8 cellular contexts compared by ENCODE assay signal in genomic region chrX:110847334-110847733, GRCh38. TPM values are rescaled to one million over a fixed set of nuclear protein-coding genes. Genes with fewer than 3 reads are reported as not detected.
DNase-seq lines count a peak whose midpoint lies in the region; ATAC-seq, FAIRE-seq and TF ChIP-seq lines count a peak whose summit lies in the region.

No MANE protein-coding gene starts in this region.

- H3K27me3 ChIP-seq in KMS-11 (ENCODE audit: insufficient read depth, low read depth) (no peaks in the 10 kb centered on the region), Panc1 (ENCODE audit: control insufficient read depth, insufficient read depth, low read length) (0 out of 2 replicates have a peak, but pooled peaks cover 2% of the 10 kb centered on the region)

- no peaks in the 10 kb centered on the region for H3K9me3 ChIP-seq in Panc1 (ENCODE audit: control insufficient read depth, insufficient read depth, low read depth, low read length)

- peak; percentile 67 for FAIRE-seq in endometrium (lab: Jason Lieb, UNC)

- H3K4me1 ChIP-seq in KMS-11 (ENCODE audit: low read depth, poor library complexity, severe bottlenecking) (peaks cover 11% of the 10 kb centered on the region), Panc1 (ENCODE audit: control insufficient read depth, insufficient read depth, low read length) (no peaks in the 10 kb centered on the region)

- peak; percentile 52 for DNase-seq in SKM-1 treated with dmso at 0.1 percent for 144 hours (lab: John Stamatoyannopoulos, UW; ENCODE audit: unreplicated experiment)
- DNase-seq in SKM-1 (lab: John Stamatoyannopoulos, UW; ENCODE audit: unreplicated experiment) = no peak
- DNase-seq in Panc1 (ENCODE audit: low read depth, low spot score) = peak; percentile 28
- DNase-seq in mucosa of gallbladder (ENCODE audit: low spot score) = peak; percentile 29
- DNase-seq in posterior cingulate gyrus = no peak

- H3K4me2 ChIP-seq in KMS-11 = no peak overlapping the region; the same call in 1 of the 2 replicates

- ATAC-seq in GM21576 (IDR thresholded peaks at IDR 0.05; ENCODE audit: unreplicated experiment) (peak; percentile 79), Panc1 (peak; percentile 89)

- BruUV-seq in Panc1 (replicated peaks; lab: Mats Ljungman, UMichigan) = no TSS peak

- POLR2A ChIA-PET in Panc1 (lab: Charles Lee) = no interaction called here

- no peaks in the 10 kb centered on the region for H4K20me1 ChIP-seq in KMS-11 (ENCODE audit: insufficient read depth)

- intact Hi-C loops in Panc1 (cut with micrococcal nuclease; ENCODE audit: unreplicated experiment) = loop anchor here (1.0 kb wide), 1 partner anchor 397 kb away; no protein-coding TSS in a partner anchor
- intact Hi-C loops in posterior cingulate gyrus (cut with DNase I) = loop anchor here (1.0 to 5.0 kb wide), 2 partner anchors 397 to 685 kb away; no protein-coding TSS in a partner anchor

- CTCF ChIA-PET in Panc1 (lab: Charles Lee) = interaction anchor here (1.0 to 1.4 kb wide), 4 partner anchors 10 to 429 kb away, joined by 3 to 4 read pairs (median 4); no protein-coding TSS in a partner anchor

- no peak overlapping the region for H3K9ac ChIP-seq in KMS-11

- H2AFZ ChIP-seq in KMS-11 (ENCODE audit: low read depth) = no peak overlapping the region

- no peak overlapping the region for H3K27ac ChIP-seq in KMS-11
- no peak overlapping the region for H3K27ac ChIP-seq in Panc1 (ENCODE audit: low read length)

- TF ChIP-seq CTCF in KMS-11 (conservative IDR thresholded peaks at IDR 0.05; ENCODE audit: low read depth, low read length) = peak; percentile 61
- peak; percentile 51; the same call in 1 of the 2 replicates for TF ChIP-seq CTCF in Panc1 (IDR thresholded peaks at IDR 0.05)

- no peaks in the 10 kb centered on the region for H3K36me3 ChIP-seq in KMS-11 (ENCODE audit: insufficient read depth)
- no peaks in the 10 kb centered on the region for H3K36me3 ChIP-seq in Panc1 (ENCODE audit: control insufficient read depth, insufficient read depth, low read length)

- in situ Hi-C loops in Panc1 (cut with HindIII; ENCODE audit: low pct_unique_long_range_greater_than_20kb, low sequenced_read_pairs) = no loop called here

- H3K4me3 ChIP-seq in KMS-11 (IDR thresholded peaks at IDR 0.05; ENCODE audit: insufficient read depth, low read depth, low read length) (no peak overlapping the region), Panc1 (ENCODE audit: low read depth in 2 of 2, low read length in 2 of 2) (no peak overlapping the region)

- no peaks in the 10 kb centered on the region for H3K79me2 ChIP-seq in KMS-11 (ENCODE audit: insufficient read depth, low read depth)

RNA-seq across cellular contexts. Expression of gene CHRDL1, which starts 51.7 kb away (rescaled TPM):
- total RNA-seq in Panc1 (2021; ENCODE audit: unreplicated experiment) = 0.08 TPM
- polyA plus RNA-seq in Panc1 (2012; ENCODE audit: insufficient read length) = not detected
- 8.1 TPM for total RNA-seq in mucosa of gallbladder

Comparison
In these comparisons a context has a peak if more than half of its experiments do, and no peak if none do; other contexts are left out.
1. DNase-seq: peak in SKM-1 treated with dmso at 0.1 percent for 144 hours (single experiment), Panc1 (single experiment) and mucosa of gallbladder (single experiment); none in SKM-1 (single experiment) and posterior cingulate gyrus (0 of 10).